Comparison of ENCODE assay signal across 11 cellular contexts in the genomic region with DNA sequence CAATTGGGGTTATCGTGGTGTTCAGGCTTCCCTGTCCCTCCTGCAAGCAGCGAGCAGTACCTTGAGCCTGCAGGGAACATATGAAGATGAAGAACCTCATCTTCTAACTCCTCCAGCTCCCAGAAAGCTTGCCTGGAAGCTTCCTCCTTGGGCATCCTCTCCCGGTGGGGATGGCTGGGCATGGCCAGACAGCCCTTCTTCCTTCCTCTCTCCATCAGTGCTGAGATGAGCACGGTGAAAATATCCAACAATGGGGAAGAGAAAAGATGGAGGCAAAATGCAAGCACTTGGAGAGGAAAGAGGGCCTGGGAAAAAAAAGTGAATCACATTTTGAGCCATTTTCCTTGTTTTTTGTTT.
DNase-seq lines count a peak whose midpoint lies in the region; ATAC-seq, FAIRE-seq and TF ChIP-seq lines count a peak whose summit lies in the region.
"Had no signal": no experiment of that assay in that cellular context is flagged by ENCODE, and none has a peak within 500 bp of the region (broad histone marks: within the 10 kb centered on the region; RNA-seq: fewer than 3 reads in every experiment).

No MANE protein-coding gene starts in this region.

- H3K4me3 ChIP-seq in HCT116 (replicated peaks in 1 of 2; ENCODE audit: low read depth in 1 of 2, low read length in 2 of 2) (0 out of 4 replicates have a peak overlapping the region, but pooled peaks of 1 of the 2 experiments have one; percentile 29), PC-9 (no peak overlapping the region), keratinocyte (ENCODE audit: control insufficient read depth in 2 of 3, extremely low read depth in 1 of 3, insufficient read depth in 2 of 3, low read depth in 1 of 3, low read length in 3 of 3) (no peak overlapping the region), skeletal muscle tissue (ENCODE audit: low read length in 3 of 3) (peak overlapping the region; percentile 47 to 71 (median 68))

- RAD21 ChIA-PET in HCT116 (lab: Charles Lee; ENCODE audit: low non-redundant PET in 1 of 2, low total read pairs in 2 of 2, uncharacterized antibody in 2 of 2, unreplicated experiment in 2 of 2): interaction anchor here (0.7 to 3.3 kb wide), 14 partner anchors 18 to 649 kb away, joined by 3 to 12 read pairs (median 4); no protein-coding TSS in a partner anchor

- BruUV-seq in HCT116 (replicated peaks; lab: Mats Ljungman, UMichigan) (no TSS peak), PC-9 (replicated peaks; lab: Mats Ljungman, UMichigan) (no TSS peak)

- H3K4me2 ChIP-seq in HCT116 (ENCODE audit: low read length) (peak overlapping the region; percentile 74), PC-9 (peak overlapping the region; percentile 23), keratinocyte (ENCODE audit: control insufficient read depth, extremely low read depth, insufficient read depth, low read depth, low read length) (peak overlapping the region; percentile 58)

- intact Hi-C loops in HCT116 (cut with micrococcal nuclease): loop anchor here (5.0 kb wide), 1 partner anchor 370 kb away; no protein-coding TSS in a partner anchor
- intact Hi-C loops in PC-9 (cut with micrococcal nuclease; ENCODE audit: unreplicated experiment): loop anchor here (5.0 to 10.0 kb wide), 5 partner anchors 105 to 913 kb away; partner anchors contain the start of gene CST9
- intact Hi-C loops in activated T-helper 2 cell treated with anti-CD3 and anti-CD28 coated beads, Interferon-gamma antibody, Interleukin-2, Interleukin-4, amounts not matched to agents 10 μg/mL and 5 μg/mL and 100 μg/mL, durations not matched to agents 14 hours and 24 hours and 36 hours (cut with micrococcal nuclease): loop anchor here (5.0 to 10.0 kb wide), 4 partner anchors 353 to 753 kb away; partner anchors contain the start of gene THBD

- H3K27ac Mint-ChIP-seq in activated T-helper 2 cell treated with anti-CD3 and anti-CD28 coated beads, Interferon-gamma antibody, Interleukin-2, Interleukin-4, amounts not matched to agents 10 μg/mL and 5 μg/mL and 100 μg/mL, durations not matched to agents 14 hours and 24 hours and 36 hours: no peak overlapping the region
- H3K27ac Mint-ChIP-seq: CD4-positive, alpha-beta T cell; type B pancreatic cell had no signal

- DNase-seq in HCT116 (ENCODE audit: low read depth, low spot score) (no peak), PC-9 (no peak), keratinocyte (ENCODE audit: low read depth, low spot score) (no peak), middle frontal gyrus (ENCODE audit: extremely low spot score, low spot score) (no peak), cortex of kidney (lab: John Stamatoyannopoulos, UW) (no peak)
- DNase-seq in activated T-helper 2 cell treated with anti-CD3 and anti-CD28 coated beads, Interferon-gamma antibody, Interleukin-2, Interleukin-4, amounts not matched to agents 10 μg/mL and 5 μg/mL and 100 μg/mL, durations not matched to agents 14 hours and 24 hours and 36 hours (ENCODE audit: low spot score): no peak
- DNase-seq in stimulated activated CD4-positive, alpha-beta T cell treated with anti-CD3 and anti-CD28 coated beads, Interleukin-2, amount 100 ng/mL, for 24 hours: no peak
- DNase-seq: NCI-H1048 had no signal

- H3K4me3 Mint-ChIP-seq in activated T-helper 2 cell treated with anti-CD3 and anti-CD28 coated beads, Interferon-gamma antibody, Interleukin-2, Interleukin-4, amounts not matched to agents 10 μg/mL and 5 μg/mL and 100 μg/mL, durations not matched to agents 14 hours and 24 hours and 36 hours (ENCODE audit: low read depth): no peak overlapping the region
- H3K4me3 Mint-ChIP-seq: CD4-positive, alpha-beta T cell; type B pancreatic cell had no signal

- no peaks in the 10 kb centered on the region for H3F3A ChIP-seq in PC-9 (ENCODE audit: insufficient read depth, low read depth)

- H3K27me3 Mint-ChIP-seq in activated T-helper 2 cell treated with anti-CD3 and anti-CD28 coated beads, Interferon-gamma antibody, Interleukin-2, Interleukin-4, amounts not matched to agents 10 μg/mL and 5 μg/mL and 100 μg/mL, durations not matched to agents 14 hours and 24 hours and 36 hours (ENCODE audit: low read depth): no peaks in the 10 kb centered on the region
- H3K27me3 Mint-ChIP-seq: CD4-positive, alpha-beta T cell had no signal

- H2AFZ ChIP-seq in HCT116 (ENCODE audit: low read depth, low read length, poor library complexity, severe bottlenecking): peak overlapping the region; percentile 97
- peak overlapping the region; percentile 60; the same call in 1 of the 2 replicates for H2AFZ ChIP-seq in PC-9
- peak overlapping the region; percentile 51 for H2AFZ ChIP-seq in keratinocyte (ENCODE audit: control insufficient read depth, low read length)

- peak; percentile 42 for ATAC-seq in HCT116

- no peaks in the 10 kb centered on the region for H3K9me1 ChIP-seq in keratinocyte (ENCODE audit: control insufficient read depth, extremely low read depth, insufficient read depth, low read length)

- H3K9me3 Mint-ChIP-seq in activated T-helper 2 cell treated with anti-CD3 and anti-CD28 coated beads, Interferon-gamma antibody, Interleukin-2, Interleukin-4, amounts not matched to agents 10 μg/mL and 5 μg/mL and 100 μg/mL, durations not matched to agents 14 hours and 24 hours and 36 hours: no peaks in the 10 kb centered on the region
- H3K9me3 Mint-ChIP-seq: CD4-positive, alpha-beta T cell; type B pancreatic cell had no signal

- H3K9ac ChIP-seq in HCT116 (ENCODE audit: low read length): no peak overlapping the region
- no peak overlapping the region for H3K9ac ChIP-seq in keratinocyte (ENCODE audit: control insufficient read depth, extremely low read depth, insufficient read depth, low read length)
- peak overlapping the region; percentile 42 to 72 (median 59) for H3K9ac ChIP-seq in skeletal muscle tissue (ENCODE audit: low read depth in 1 of 3, low read length in 3 of 3)

- TF ChIP-seq CTCF in HCT116 (IDR thresholded peaks at IDR 0.05 in 2 of 3, conservative IDR thresholded peaks at IDR 0.05 in 1 of 3; ENCODE audit: borderline replicate concordance in 1 of 3, insufficient read depth in 1 of 3, low read depth in 2 of 3, low read length in 2 of 3) (no peak), PC-9 (conservative IDR thresholded peaks at IDR 0.05) (no peak), keratinocyte (optimal IDR thresholded peaks at IDR 0.05 in 1 of 3, IDR thresholded peaks at IDR 0.05 in 1 of 3, conservative IDR thresholded peaks at IDR 0.05 in 1 of 3; ENCODE audit: extremely low read depth in 1 of 3, insufficient read depth in 2 of 3, low read length in 3 of 3) (no peak)

- H3K36me3 Mint-ChIP-seq in activated T-helper 2 cell treated with anti-CD3 and anti-CD28 coated beads, Interferon-gamma antibody, Interleukin-2, Interleukin-4, amounts not matched to agents 10 μg/mL and 5 μg/mL and 100 μg/mL, durations not matched to agents 14 hours and 24 hours and 36 hours (ENCODE audit: low read depth): no peaks in the 10 kb centered on the region
- H3K36me3 Mint-ChIP-seq: type B pancreatic cell had no signal

- no peaks in the 10 kb centered on the region for H3K36me3 ChIP-seq in HCT116 (ENCODE audit: control insufficient read depth in 1 of 2, insufficient read depth in 2 of 2, low read length in 2 of 2)
- no peaks in the 10 kb centered on the region for H3K36me3 ChIP-seq in PC-9 (ENCODE audit: low read depth)
- no peaks in the 10 kb centered on the region for H3K36me3 ChIP-seq in keratinocyte (ENCODE audit: control insufficient read depth in 2 of 2, extremely low read depth in 1 of 2, insufficient read depth in 2 of 2, low read length in 2 of 2)
- no peaks in the 10 kb centered on the region for H3K36me3 ChIP-seq in skeletal muscle tissue (ENCODE audit: control insufficient read depth in 3 of 3, insufficient read depth in 3 of 3, low read length in 3 of 3)

- CTCF ChIA-PET in HCT116 (lab: Charles Lee): interaction anchor here (0.6 to 4.6 kb wide), 34 partner anchors 8 to 658 kb away, joined by 3 to 70 read pairs (median 4); partner anchors contain the start of genes NXT1 and THBD
- CTCF ChIA-PET in PC-9 (lab: Charles Lee): interaction anchor here (0.6 to 1.8 kb wide), 12 partner anchors 13 to 658 kb away, joined by 3 to 10 read pairs (median 4); no protein-coding TSS in a partner anchor

- no peaks in the 10 kb centered on the region for H3K4me1 Mint-ChIP-seq in activated T-helper 2 cell treated with anti-CD3 and anti-CD28 coated beads, Interferon-gamma antibody, Interleukin-2, Interleukin-4, amounts not matched to agents 10 μg/mL and 5 μg/mL and 100 μg/mL, durations not matched to agents 14 hours and 24 hours and 36 hours (ENCODE audit: low read depth)

- dilution Hi-C loops in keratinocyte (cut with MboI; ENCODE audit: extremely low pct_ligation_motif_present, low sequenced_read_pairs): loop anchor here (25.0 kb wide), 1 partner anchor 355 kb away; no protein-coding TSS in a partner anchor

- POLR2A ChIA-PET in HCT116 (lab: Charles Lee) (interaction anchor here (1.0 to 1.5 kb wide), 2 partner anchors 648 to 658 kb away, joined by 4 to 6 read pairs; partner anchors contain the start of gene NXT1), PC-9 (lab: Charles Lee; ENCODE audit: unreplicated experiment) (interaction anchor here (0.5 to 0.7 kb wide), 4 partner anchors 100 to 647 kb away, joined by 3 to 4 read pairs (median 4); no protein-coding TSS in a partner anchor)

- H4K20me1 ChIP-seq in HCT116 (ENCODE audit: insufficient read depth) (no peaks in the 10 kb centered on the region), PC-9 (ENCODE audit: insufficient read depth) (no peaks in the 10 kb centered on the region), keratinocyte (ENCODE audit: control insufficient read depth, extremely low read depth, insufficient read depth, low read length) (no peaks in the 10 kb centered on the region)

- H3K9me3 ChIP-seq in HCT116 (ENCODE audit: control insufficient read depth in 1 of 2, insufficient read depth in 1 of 2, low read depth in 1 of 2, low read length in 2 of 2) (no peaks in the 10 kb centered on the region), PC-9 (ENCODE audit: insufficient read depth, low read depth) (0 out of 2 replicates have a peak, but pooled peaks cover 4% of the 10 kb centered on the region), keratinocyte (ENCODE audit: control insufficient read depth, low read depth, low read length) (no peaks in the 10 kb centered on the region), skeletal muscle tissue (ENCODE audit: control insufficient read depth in 3 of 3, low read length in 3 of 3) (no peaks in the 10 kb centered on the region)

- no peak overlapping the region for H3K27ac ChIP-seq in HCT116 (ENCODE audit: low read depth, low read length)
- no peak overlapping the region for H3K27ac ChIP-seq in PC-9
- no peak overlapping the region for H3K27ac ChIP-seq in keratinocyte (ENCODE audit: control insufficient read depth, insufficient read depth, low read length)
- H3K27ac ChIP-seq in skeletal muscle tissue (ENCODE audit: low read depth, low read length): no peak overlapping the region

- TF ChIP-seq POLR2A in HCT116 (IDR thresholded peaks at IDR 0.05; ENCODE audit: borderline replicate concordance, extremely low read depth, insufficient read depth, insufficient read length): no peak

- H3K9me2 ChIP-seq in HCT116 (ENCODE audit: insufficient read depth): no peaks in the 10 kb centered on the region
- H3K9me2 ChIP-seq in PC-9 (ENCODE audit: insufficient read depth): no peaks in the 10 kb centered on the region

- TF ChIP-seq RAD21 in HCT116 (IDR thresholded peaks at IDR 0.05; ENCODE audit: low read depth): no peak

- peaks cover 2 to 7% of the 10 kb centered on the region in 2 experiments; a peak in 3 of 4 replicates for H3K4me1 ChIP-seq in HCT116 (ENCODE audit: control insufficient read depth in 1 of 2, insufficient read depth in 2 of 2, low read length in 2 of 2)
- H3K4me1 ChIP-seq in PC-9 (replicated peaks; ENCODE audit: insufficient read depth): no peaks in the 10 kb centered on the region; the same call in 1 of the 2 replicates
- peaks cover 4% of the 10 kb centered on the region for H3K4me1 ChIP-seq in keratinocyte (ENCODE audit: control insufficient read depth, extremely low read depth, insufficient read depth, low read length)
- peaks cover 9 to 17% (median 11%) of the 10 kb centered on the region in 3 donors for H3K4me1 ChIP-seq in skeletal muscle tissue (ENCODE audit: control insufficient read depth in 3 of 3, insufficient read depth in 3 of 3, low read length in 3 of 3)

- FAIRE-seq in keratinocyte (lab: Jason Lieb, UNC): no peak

- H3K79me2 ChIP-seq in HCT116 (ENCODE audit: insufficient read depth, low read length) (no peaks in the 10 kb centered on the region), PC-9 (ENCODE audit: low read depth) (no peaks in the 10 kb centered on the region), keratinocyte (ENCODE audit: control insufficient read depth, insufficient read depth, low read length) (no peaks in the 10 kb centered on the region)

- H3K27me3 ChIP-seq in HCT116 (ENCODE audit: insufficient read depth, low read length): no peaks in the 10 kb centered on the region
- H3K27me3 ChIP-seq in PC-9 (ENCODE audit: insufficient read depth, low read depth): no peaks in the 10 kb centered on the region
- H3K27me3 ChIP-seq in keratinocyte (ENCODE audit: control insufficient read depth, extremely low read depth, insufficient read depth, low read length): no peaks in the 10 kb centered on the region
- no peaks in the 10 kb centered on the region for H3K27me3 ChIP-seq in skeletal muscle tissue (ENCODE audit: control insufficient read depth in 3 of 3, insufficient read depth in 3 of 3, low read length in 3 of 3)

Comparison
In these comparisons a context has a peak if more than half of its experiments do, and no peak if none do; other contexts are left out.
1. H3K4me2 ChIP-seq: peak in every context shown above with its lines; median percentile 74 in HCT116; 58 in keratinocyte; 23 in PC-9.
2. H3K4me3 ChIP-seq: peak in skeletal muscle tissue (3 of 3); none in PC-9 (single experiment) and keratinocyte (0 of 3).
3. H3K9ac ChIP-seq: peak in skeletal muscle tissue (3 of 3); none in HCT116 (single experiment) and keratinocyte (single experiment).
4. Peak in every context shown above with its lines, with median percentiles within 50 percentile points of each other: H2AFZ ChIP-seq.